Comparison of ENCODE assay signal across 21 cellular contexts in the genomic region with DNA sequence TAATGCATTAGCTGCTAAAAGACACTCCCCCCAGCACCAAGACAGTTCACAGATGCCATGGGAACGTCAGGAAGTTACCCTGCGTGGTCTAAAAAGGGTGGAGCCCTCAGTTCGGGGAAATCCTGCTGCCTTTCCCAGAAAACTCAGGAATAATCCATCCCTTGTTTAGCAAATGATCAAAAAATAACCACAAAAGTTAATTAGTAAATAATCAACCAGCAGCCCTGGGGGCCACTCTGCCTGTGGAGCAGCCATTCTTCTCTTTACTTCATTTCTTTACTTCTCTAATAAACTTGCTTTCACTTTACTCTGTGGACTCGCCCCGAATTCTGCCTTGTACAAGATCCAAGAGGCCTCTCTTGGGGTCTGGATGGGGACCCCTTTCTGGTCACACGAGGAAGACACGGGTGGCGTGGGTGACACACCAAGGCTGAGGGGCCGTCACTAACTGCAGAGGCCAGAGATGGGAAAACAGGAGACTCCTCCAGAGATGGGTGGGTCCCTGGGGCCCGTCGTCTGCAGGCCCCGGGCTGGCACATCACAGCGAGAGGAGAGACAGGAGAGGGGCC.
"Had no signal": no experiment of that assay in that cellular context is flagged by ENCODE, and none has a peak within 500 bp of the region (broad histone marks: within the 10 kb centered on the region; RNA-seq: fewer than 3 reads in every experiment).

No MANE protein-coding gene starts in this region.

- H3K4me3 Mint-ChIP-seq: dendritic cell treated with granulocyte-macrophage colony-stimulating factor and Interleukin-4, amounts not matched to agents 40 ng/mL and 50 ng/mL, for 4 days; endodermal cell; memory B cell; natural killer cell; stimulated activated effector memory CD8-positive, alpha-beta T cell treated with anti-CD3 and anti-CD28 coated beads, Interleukin-12 subunit alpha, Interleukin-12 subunit beta, amount 100 ng/mL, for 72 hours had no signal

- DNase-seq: colonic mucosa; effector CD8-positive, alpha-beta T cell; foreskin fibroblast; gastrocnemius medialis; hippocampal formation; kidney glomerular epithelial cell; natural killer cell; stimulated activated CD4-positive, alpha-beta T cell treated with anti-CD3 and anti-CD28 coated beads, Interleukin-12 subunit alpha, Interleukin-12 subunit beta, amount 100 ng/mL, for 4 hours; stimulated activated CD4-positive, alpha-beta T cell treated with anti-CD3 and anti-CD28 coated beads, Interleukin-1b, Interleukin-23, amount 100 ng/mL, for 48 hours; stimulated activated CD4-positive, alpha-beta T cell treated with anti-CD3 and anti-CD28 coated beads, Interleukin-4, amount 100 ng/mL, for 1 hour; stimulated activated naive CD4-positive, alpha-beta T cell treated with Interleukin-2 at 50 U/mL for 16 hours; stomach; thyroid gland; trophoblast cell had no signal

- H3K4me1 Mint-ChIP-seq: endodermal cell had no signal

- H3K36me3 Mint-ChIP-seq: natural killer cell; stimulated activated effector memory CD8-positive, alpha-beta T cell treated with anti-CD3 and anti-CD28 coated beads, Interleukin-12 subunit alpha, Interleukin-12 subunit beta, amount 100 ng/mL, for 72 hours had no signal

- ATAC-seq: gastrocnemius medialis; heart left ventricle; left lobe of liver; natural killer cell; sciatic nerve; stimulated activated effector memory CD8-positive, alpha-beta T cell treated with anti-CD3 and anti-CD28 coated beads, Interleukin-12 subunit alpha, Interleukin-12 subunit beta, amount 100 ng/mL, for 72 hours had no signal

- H3K9me3 Mint-ChIP-seq: stimulated activated effector memory CD8-positive, alpha-beta T cell treated with anti-CD3 and anti-CD28 coated beads, Interleukin-12 subunit alpha, Interleukin-12 subunit beta, amount 100 ng/mL, for 72 hours had no signal

- H3K27ac Mint-ChIP-seq: dendritic cell treated with granulocyte-macrophage colony-stimulating factor and Interleukin-4, amounts not matched to agents 40 ng/mL and 50 ng/mL, for 4 days; endodermal cell; memory B cell; natural killer cell; stimulated activated effector memory CD8-positive, alpha-beta T cell treated with anti-CD3 and anti-CD28 coated beads, Interleukin-12 subunit alpha, Interleukin-12 subunit beta, amount 100 ng/mL, for 72 hours had no signal
